1 cellular context compared by ENCODE assay signal in the genomic region with DNA sequence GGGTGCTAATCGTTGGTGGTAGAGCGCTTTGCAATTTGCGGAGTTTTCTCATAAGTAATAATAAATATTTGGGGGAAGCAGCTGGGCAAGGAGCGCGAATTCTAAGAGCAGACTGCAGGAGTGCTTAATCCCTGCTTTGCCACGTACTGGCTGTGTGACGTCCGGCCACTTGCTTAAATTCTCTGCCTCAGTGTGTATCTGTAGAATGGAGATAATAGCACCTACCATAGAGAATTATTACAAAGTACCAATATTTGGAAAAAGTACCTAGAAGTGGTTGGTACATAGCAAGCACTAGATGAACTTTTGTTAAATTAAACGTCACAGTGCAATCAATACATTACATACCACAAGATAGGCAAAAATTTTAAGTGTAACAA.
TF ChIP-seq lines count a peak whose summit lies in the region.

No MANE protein-coding gene starts in this region.

TF ChIP-seq in GM12878, 131 proteins besides CTCF, POLR2A, EP300 and RAD21:
- no peak for TF ChIP-seq NBN (IDR thresholded peaks at IDR 0.05)
- TF ChIP-seq, protein P1, sequence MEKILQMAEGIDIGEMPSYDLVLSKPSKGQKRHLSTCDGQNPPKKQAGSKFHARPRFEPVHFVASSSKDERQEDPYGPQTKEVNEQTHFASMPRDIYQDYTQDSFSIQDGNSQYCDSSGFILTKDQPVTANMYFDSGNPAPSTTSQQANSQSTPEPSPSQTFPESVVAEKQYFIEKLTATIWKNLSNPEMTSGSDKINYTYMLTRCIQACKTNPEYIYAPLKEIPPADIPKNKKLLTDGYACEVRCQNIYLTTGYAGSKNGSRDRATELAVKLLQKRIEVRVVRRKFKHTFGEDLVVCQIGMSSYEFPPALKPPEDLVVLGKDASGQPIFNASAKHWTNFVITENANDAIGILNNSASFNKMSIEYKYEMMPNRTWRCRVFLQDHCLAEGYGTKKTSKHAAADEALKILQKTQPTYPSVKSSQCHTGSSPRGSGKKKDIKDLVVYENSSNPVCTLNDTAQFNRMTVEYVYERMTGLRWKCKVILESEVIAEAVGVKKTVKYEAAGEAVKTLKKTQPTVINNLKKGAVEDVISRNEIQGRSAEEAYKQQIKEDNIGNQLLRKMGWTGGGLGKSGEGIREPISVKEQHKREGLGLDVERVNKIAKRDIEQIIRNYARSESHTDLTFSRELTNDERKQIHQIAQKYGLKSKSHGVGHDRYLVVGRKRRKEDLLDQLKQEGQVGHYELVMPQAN (conservative IDR thresholded peaks at IDR 0.05), result 0 out of 2 replicates have a peak, but pooled peaks have one; percentile 45
